10 cellular contexts compared by ENCODE assay signal in genomic region chr2:121532347-121532766, GRCh38. TPM values are rescaled to one million over a fixed set of nuclear protein-coding genes. Genes with fewer than 3 reads are reported as not detected.
DNase-seq lines count a peak whose midpoint lies in the region; ATAC-seq and TF ChIP-seq lines count a peak whose summit lies in the region.
"Had no signal": no experiment of that assay in that cellular context is flagged by ENCODE, and none has a peak within 500 bp of the region (broad histone marks: within the 10 kb centered on the region; RNA-seq: fewer than 3 reads in every experiment).

No MANE protein-coding gene starts in this region.

- H3K27ac ChIP-seq in AG04450 (ENCODE audit: low read depth, low read length) (no peak overlapping the region), hepatocyte (peak overlapping the region; percentile 92), transverse colon (no peak overlapping the region)

- TF ChIP-seq EP300 in transverse colon (IDR thresholded peaks at IDR 0.05; ENCODE audit: low read depth): no peak

- H3K9me3 ChIP-seq in AG04450 (ENCODE audit: control insufficient read depth, insufficient read depth, low read length) (no peaks in the 10 kb centered on the region; the same call in 1 of the 2 replicates), hepatocyte (ENCODE audit: low read depth) (no peaks in the 10 kb centered on the region), transverse colon (no peaks in the 10 kb centered on the region)

- H3K36me3 Mint-ChIP-seq in T-cell: no peaks in the 10 kb centered on the region

- TF ChIP-seq CTCF in AG04450 (IDR thresholded peaks at IDR 0.05; ENCODE audit: low read depth, low read length) (no peak), hepatocyte (IDR thresholded peaks at IDR 0.05; ENCODE audit: poor library complexity) (no peak), transverse colon (IDR thresholded peaks at IDR 0.05) (no peak)

- no peaks in the 10 kb centered on the region for H3K36me3 ChIP-seq in hepatocyte (replicated peaks; ENCODE audit: insufficient read depth, low read depth)
- H3K36me3 ChIP-seq in transverse colon: no peaks in the 10 kb centered on the region

- no peaks in the 10 kb centered on the region for H3K9me3 Mint-ChIP-seq in T-cell

- in situ Hi-C loops in transverse colon (cut with MboI; ENCODE audit: low pct_ligation_motif_present in 1 of 4, low pct_unique_long_range_greater_than_20kb in 1 of 4, low sequenced_read_pairs in 3 of 4): loop anchor here in 3 of 4 donors (10.0 to 25.0 kb wide), 3 partner anchors 122 to 205 kb away; partner anchors contain the start of gene NIFK (in 1 of the 3)

- CTCF ChIA-PET in AG04450 (lab: Charles Lee) (interaction anchor here (0.9 to 1.6 kb wide), 8 partner anchors 119 to 216 kb away, joined by 3 to 8 read pairs (median 4); no protein-coding TSS in a partner anchor), T-cell (lab: Charles Lee) (interaction anchor here (0.5 to 2.7 kb wide), 5 partner anchors 58 to 204 kb away, joined by 3 to 11 read pairs (median 6); partner anchors contain the start of gene NIFK (in 1 of the 2))

- peak overlapping the region; percentile 70 to 74 for H3K27ac Mint-ChIP-seq in T-cell

- WGBS in hepatocyte (ENCODE audit: low lambda C conversion rate, missing lambda C conversion rate): 61% methylated on average over 4 of the region's 4 CpGs
- WGBS in transverse colon (ENCODE audit: low coverage in 1 of 2), 2 donors: 57 to 79% methylated on average over 4 of the region's 4 CpGs

- H3K4me3 ChIP-seq in AG04450 (ENCODE audit: low read depth, low read length) (no peak overlapping the region), hepatocyte (no peak overlapping the region), transverse colon (no peak overlapping the region)

- ATAC-seq in T-cell (replicated peaks in 1 of 4): no peak
- ATAC-seq in GM21526 (IDR thresholded peaks at IDR 0.05; ENCODE audit: low FRiP score, unreplicated experiment): no peak
- no peak for ATAC-seq in HG03521 (IDR thresholded peaks at IDR 0.05; ENCODE audit: unreplicated experiment)

- no peaks in the 10 kb centered on the region for H3K27me3 Mint-ChIP-seq in T-cell

- no peak for TF ChIP-seq POLR2A in transverse colon (IDR thresholded peaks at IDR 0.05)

- peaks cover 42 to 55% (median 48%) of the 10 kb centered on the region in 3 donors for H3K4me1 Mint-ChIP-seq in T-cell

- H2AFZ ChIP-seq in hepatocyte: no peak overlapping the region

- no peaks in the 10 kb centered on the region for H3K27me3 ChIP-seq in AG04450 (ENCODE audit: control insufficient read depth, insufficient read depth, low read length)
- no peaks in the 10 kb centered on the region for H3K27me3 ChIP-seq in hepatocyte
- H3K27me3 ChIP-seq in transverse colon: no peaks in the 10 kb centered on the region

- peaks cover 70% of the 10 kb centered on the region for H3K79me2 ChIP-seq in hepatocyte

- POLR2A ChIA-PET in AG04450 (lab: Yijun Ruan, JAX) (interaction anchor here (0.6 to 3.5 kb wide), 6 partner anchors 117 to 205 kb away, joined by 3 to 79 read pairs (median 20); partner anchors contain the start of genes CLASP1 and NIFK), T-cell (lab: Charles Lee) (interaction anchor here (0.7 to 2.3 kb wide), 3 partner anchors 8 to 119 kb away, joined by 3 to 30 read pairs (median 4); partner anchors contain the start of gene CLASP1 (in 1 of the 2))

- H3K9me2 ChIP-seq in hepatocyte (replicated peaks; ENCODE audit: insufficient read depth): no peaks in the 10 kb centered on the region

- H3K4me2 ChIP-seq in hepatocyte: peak overlapping the region; percentile 83

- DNase-seq in AG04450 (ENCODE audit: low read depth, low spot score): peak; percentile 23
- peak; percentile 71 for DNase-seq in HCEC 1CT
- DNase-seq in T-cell: no peak
- no peak for DNase-seq in hepatocyte (ENCODE audit: low spot score)
- no peak for DNase-seq in transverse colon
- no peak for DNase-seq in cortex of kidney (lab: John Stamatoyannopoulos, UW)
- DNase-seq: NCI-H2029 had no signal

- H3K4me1 ChIP-seq in hepatocyte (ENCODE audit: insufficient read depth): peaks cover 30% of the 10 kb centered on the region
- peaks cover 7 to 34% (median 32%) of the 10 kb centered on the region in 4 donors for H3K4me1 ChIP-seq in transverse colon

- intact Hi-C loops in transverse colon (cut with DNase I; ENCODE audit: low total_unique reads): loop anchor here (10.0 kb wide), 2 partner anchors 182 to 222 kb away; partner anchors contain the start of gene TSN

- H3K4me3 Mint-ChIP-seq in T-cell: peak overlapping the region; percentile 6 to 49 (median 44)

- peaks cover 2% of the 10 kb centered on the region for H4K20me1 ChIP-seq in hepatocyte (ENCODE audit: insufficient read depth, poor library complexity, severe bottlenecking)

RNA-seq across cellular contexts. Expression of gene RNU4ATAC, which starts 1.7 kb away (rescaled TPM):
- not detected in 2 replicates for polyA plus RNA-seq in AG04450 (2011; rRNA removed)
- polyA minus RNA-seq in AG04450 (2011; rRNA and poly(A)+ RNA removed): under 0.01 TPM in 2 replicates
- not detected for total RNA-seq in T-cell
- not detected in 2 replicates for total RNA-seq in hepatocyte
- 9.5 and 10.0 TPM in 2 replicates for polyA plus RNA-seq in hepatocyte
- under 1 TPM in 1 of 4 donors, not detected in 3; under 0.01 TPM for total RNA-seq in transverse colon
- polyA plus RNA-seq: esophagus had no signal

Comparison
In these comparisons a context has a peak if more than half of its experiments do, and no peak if none do; other contexts are left out.
1. DNase-seq: peak in AG04450 (single experiment) and HCEC 1CT (single experiment); none in T-cell (0 of 34), hepatocyte (single experiment), transverse colon (single experiment) and cortex of kidney (single experiment).